In genomic region chr4:177309525-177310371, GRCh38 we compare ENCODE assay signal across 8 cellular contexts. TPM values are rescaled to one million over a fixed set of nuclear protein-coding genes. Genes with fewer than 3 reads are reported as not detected.
A peak's percentile ranks its signal among the peaks of the same experiment; 100 is the strongest.
DNase-seq lines count a peak whose midpoint lies in the region; ATAC-seq and TF ChIP-seq lines count a peak whose summit lies in the region.

A gene with protein sequence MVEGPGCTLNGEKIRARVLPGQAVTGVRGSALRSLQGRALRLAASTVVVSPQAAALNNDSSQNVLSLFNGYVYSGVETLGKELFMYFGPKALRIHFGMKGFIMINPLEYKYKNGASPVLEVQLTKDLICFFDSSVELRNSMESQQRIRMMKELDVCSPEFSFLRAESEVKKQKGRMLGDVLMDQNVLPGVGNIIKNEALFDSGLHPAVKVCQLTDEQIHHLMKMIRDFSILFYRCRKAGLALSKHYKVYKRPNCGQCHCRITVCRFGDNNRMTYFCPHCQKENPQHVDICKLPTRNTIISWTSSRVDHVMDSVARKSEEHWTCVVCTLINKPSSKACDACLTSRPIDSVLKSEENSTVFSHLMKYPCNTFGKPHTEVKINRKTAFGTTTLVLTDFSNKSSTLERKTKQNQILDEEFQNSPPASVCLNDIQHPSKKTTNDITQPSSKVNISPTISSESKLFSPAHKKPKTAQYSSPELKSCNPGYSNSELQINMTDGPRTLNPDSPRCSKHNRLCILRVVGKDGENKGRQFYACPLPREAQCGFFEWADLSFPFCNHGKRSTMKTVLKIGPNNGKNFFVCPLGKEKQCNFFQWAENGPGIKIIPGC (plus strand): TSS chr4:177309874. CDS start chr4:177309954, 80 bp downstream.

- H4K20me1 ChIP-seq in fibroblast of lung (ENCODE audit: control insufficient read depth, extremely low read depth, insufficient read depth, low read length), result no peaks in the 10 kb centered on the region

- H3K9me3 Mint-ChIP-seq in activated T-cell treated with anti-CD3 and anti-CD28 coated beads, Interleukin-2, amount 50 U/mL, for 4 hours, result no peaks in the 10 kb centered on the region
- H3K9me3 Mint-ChIP-seq in naive thymus-derived CD8-positive, alpha-beta T cell, result no peaks in the 10 kb centered on the region
- no peaks in the 10 kb centered on the region for H3K9me3 Mint-ChIP-seq in stimulated activated naive B cell treated with anti-CD40 and anti-IgM and Interleukin-4, amounts not matched to agents 10 μg/mL and 1 μg/mL and 100 μg/mL, for 72 hours

- peak within 1 kb of the TSS; percentile 90 for H3K4me3 Mint-ChIP-seq in activated T-cell treated with anti-CD3 and anti-CD28 coated beads, Interleukin-2, amount 50 U/mL, for 4 hours
- peak within 1 kb of the TSS; percentile 83 to 93 (median 88) for H3K4me3 Mint-ChIP-seq in naive thymus-derived CD8-positive, alpha-beta T cell
- peak within 1 kb of the TSS; percentile 90 to 98 for H3K4me3 Mint-ChIP-seq in stimulated activated naive B cell treated with anti-CD40 and anti-IgM and Interleukin-4, amounts not matched to agents 10 μg/mL and 1 μg/mL and 100 μg/mL, for 72 hours

- peak within 1 kb of the TSS; percentile 2 to 91 (median 83) for H3K27ac Mint-ChIP-seq in naive thymus-derived CD8-positive, alpha-beta T cell
- peak within 1 kb of the TSS; percentile 92 for H3K27ac Mint-ChIP-seq in stimulated activated naive B cell treated with anti-CD40 and anti-IgM and Interleukin-4, amounts not matched to agents 10 μg/mL and 1 μg/mL and 100 μg/mL, for 72 hours

- peak within 1 kb of the TSS; percentile 94 for H3K4me2 ChIP-seq in fibroblast of lung (ENCODE audit: extremely low read depth, insufficient read depth, low read length)

- BruUV-seq in Panc1 (replicated peaks; lab: Mats Ljungman, UMichigan), result no TSS peak

- H3K27ac ChIP-seq in Panc1 (ENCODE audit: low read length) (peak within 1 kb of the TSS; percentile 84), fibroblast of lung (ENCODE audit: insufficient read depth, low read length) (peak within 1 kb of the TSS; percentile 51)

- H3K9me3 ChIP-seq in Panc1 (ENCODE audit: control insufficient read depth, insufficient read depth, low read depth, low read length) (no peaks in the 10 kb centered on the region), fibroblast of lung (ENCODE audit: control insufficient read depth, insufficient read depth, low read depth, low read length) (no peaks in the 10 kb centered on the region)

- no peaks in the 10 kb centered on the region for H3K36me3 Mint-ChIP-seq in activated T-cell treated with anti-CD3 and anti-CD28 coated beads, Interleukin-2, amount 50 U/mL, for 4 hours (ENCODE audit: insufficient read depth)
- no peaks in the 10 kb centered on the region for H3K36me3 Mint-ChIP-seq in naive thymus-derived CD8-positive, alpha-beta T cell
- H3K36me3 Mint-ChIP-seq in stimulated activated naive B cell treated with anti-CD40 and anti-IgM and Interleukin-4, amounts not matched to agents 10 μg/mL and 1 μg/mL and 100 μg/mL, for 72 hours, result peaks cover 0 to 1% of the 10 kb centered on the region in 2 donors

- intact Hi-C loops in Panc1 (cut with micrococcal nuclease; ENCODE audit: unreplicated experiment), result no loop called here

- H3K27me3 ChIP-seq in Panc1 (ENCODE audit: control insufficient read depth, insufficient read depth, low read length) (no peaks in the 10 kb centered on the region), fibroblast of lung (ENCODE audit: control insufficient read depth, insufficient read depth, low read length) (no peaks in the 10 kb centered on the region)

- H3K9ac ChIP-seq in fibroblast of lung (ENCODE audit: insufficient read depth, low read length), result peak within 1 kb of the TSS; percentile 48

- H3K4me3 ChIP-seq in Panc1 (ENCODE audit: low read depth in 2 of 2, low read length in 2 of 2), result peak within 1 kb of the TSS; percentile 80 to 82
- H3K4me3 ChIP-seq in fibroblast of lung (replicated peaks in 1 of 4; ENCODE audit: control extremely low read depth in 1 of 4, insufficient read depth in 1 of 4, low read depth in 3 of 4, low read length in 4 of 4), result peak within 1 kb of the TSS; percentile 89 to 97 (median 92)

- ATAC-seq in GM21723 (IDR thresholded peaks at IDR 0.05; ENCODE audit: unreplicated experiment), result peak; percentile 93
- ATAC-seq in Panc1, result peak; percentile 98
- peak; percentile 84 to 91 for ATAC-seq in activated T-cell treated with anti-CD3 and anti-CD28 coated beads, Interleukin-2, amount 50 U/mL, for 4 hours
- ATAC-seq in naive thymus-derived CD8-positive, alpha-beta T cell, result peak; percentile 88 to 91
- peak; percentile 90 to 91 for ATAC-seq in stimulated activated naive B cell treated with anti-CD40 and anti-IgM and Interleukin-4, amounts not matched to agents 10 μg/mL and 1 μg/mL and 100 μg/mL, for 72 hours (replicated peaks)

- peaks cover 18% of the 10 kb centered on the region for H3K4me1 Mint-ChIP-seq in activated T-cell treated with anti-CD3 and anti-CD28 coated beads, Interleukin-2, amount 50 U/mL, for 4 hours (ENCODE audit: low read depth)
- peaks cover 1 to 24% (median 15%) of the 10 kb centered on the region in 4 donors for H3K4me1 Mint-ChIP-seq in naive thymus-derived CD8-positive, alpha-beta T cell
- H3K4me1 Mint-ChIP-seq in stimulated activated naive B cell treated with anti-CD40 and anti-IgM and Interleukin-4, amounts not matched to agents 10 μg/mL and 1 μg/mL and 100 μg/mL, for 72 hours, result peaks cover 9 to 10% of the 10 kb centered on the region in 2 donors

- H3K79me2 ChIP-seq in fibroblast of lung (ENCODE audit: control insufficient read depth, insufficient read depth, low read length), result peaks cover 25% of the 10 kb centered on the region

- H3K4me1 ChIP-seq in Panc1 (ENCODE audit: control insufficient read depth, insufficient read depth, low read length), result peaks cover 5% of the 10 kb centered on the region; the same call in 1 of the 2 replicates
- peaks cover 6% of the 10 kb centered on the region for H3K4me1 ChIP-seq in fibroblast of lung (ENCODE audit: control insufficient read depth, extremely low read depth, insufficient read depth, low read length)

- POLR2A ChIA-PET in Panc1 (lab: Charles Lee), result interaction anchor here (0.6 kb wide), 1 partner anchor 250 kb away, joined by 3 read pairs; no protein-coding TSS in a partner anchor
- POLR2A ChIA-PET in naive thymus-derived CD8-positive, alpha-beta T cell (lab: Charles Lee), result interaction anchor here (1.0 to 2.8 kb wide), 3 partner anchors 12 to 132 kb away, joined by 3 to 13 read pairs (median 4); partner anchors contain the start of gene AGA

- H2AFZ ChIP-seq in fibroblast of lung (ENCODE audit: low read length), result peak within 1 kb of the TSS; percentile 91

- no peak for TF ChIP-seq CTCF in Panc1 (IDR thresholded peaks at IDR 0.05)
- TF ChIP-seq CTCF in fibroblast of lung (conservative IDR thresholded peaks at IDR 0.05 in 1 of 2, IDR thresholded peaks at IDR 0.05 in 1 of 2; ENCODE audit: low read depth in 1 of 2, low read length in 2 of 2), result no peak

- no peaks in the 10 kb centered on the region for H3K27me3 Mint-ChIP-seq in activated T-cell treated with anti-CD3 and anti-CD28 coated beads, Interleukin-2, amount 50 U/mL, for 4 hours (ENCODE audit: low read depth)
- peaks cover 0 to 3% (median 0%) of the 10 kb centered on the region in 5 donors for H3K27me3 Mint-ChIP-seq in naive thymus-derived CD8-positive, alpha-beta T cell
- no peaks in the 10 kb centered on the region for H3K27me3 Mint-ChIP-seq in stimulated activated naive B cell treated with anti-CD40 and anti-IgM and Interleukin-4, amounts not matched to agents 10 μg/mL and 1 μg/mL and 100 μg/mL, for 72 hours

- CTCF ChIA-PET in Panc1 (lab: Charles Lee), result no interaction called here

- peak; percentile 40 for DNase-seq in DMS79 (lab: John Stamatoyannopoulos, UW)
- DNase-seq in KBM-7, result peak; percentile 91
- DNase-seq in Panc1 (ENCODE audit: low read depth, low spot score), result peak; percentile 51
- DNase-seq in activated T-cell treated with anti-CD3 and anti-CD28 coated beads, Interleukin-2, amount 50 U/mL, for 4 hours, result peak; percentile 94
- peak; percentile 75 to 89 for DNase-seq in fibroblast of lung (ENCODE audit: low read depth in 2 of 2)
- DNase-seq in naive thymus-derived CD8-positive, alpha-beta T cell, result peak; percentile 83 to 96 (median 92)
- DNase-seq in stimulated activated naive B cell treated with anti-CD40 and anti-IgM and Interleukin-4, amounts not matched to agents 10 μg/mL and 1 μg/mL and 100 μg/mL, for 72 hours, result peak; percentile 78

- peaks cover 6% of the 10 kb centered on the region; the same call in 1 of the 2 replicates for H3K36me3 ChIP-seq in Panc1 (ENCODE audit: control insufficient read depth, insufficient read depth, low read length)
- no peaks in the 10 kb centered on the region for H3K36me3 ChIP-seq in fibroblast of lung (ENCODE audit: control insufficient read depth, insufficient read depth, low read length)

- in situ Hi-C loops in KBM-7 (cut with MboI; ENCODE audit: low pct_unique_long_range_greater_than_20kb, low sequenced_read_pairs) (no loop called here), Panc1 (cut with HindIII; ENCODE audit: low pct_unique_long_range_greater_than_20kb, low sequenced_read_pairs) (no loop called here)

RNA-seq across cellular contexts. Expression of the gene that starts here (rescaled TPM):
- 8.9 TPM for total RNA-seq in Panc1 (2021; ENCODE audit: unreplicated experiment)
- 1.5 TPM for polyA plus RNA-seq in Panc1 (2012; ENCODE audit: insufficient read length)
- 1 to 10 TPM in 1 of 3 donors, under 1 TPM in 2; 0.58 to 1.2 (median 0.79) TPM for total RNA-seq in activated T-cell treated with anti-CD3 and anti-CD28 coated beads, Interleukin-2, amount 50 U/mL, for 4 hours
- total RNA-seq in fibroblast of lung, result 2.3 and 4.5 TPM in 2 replicates
- 5.2 and 10.6 TPM in 2 replicates for polyA plus RNA-seq in fibroblast of lung
- polyA plus RNA-seq in fibroblast of lung (2012), result 2.4 and 5.4 TPM in 2 replicates
- polyA minus RNA-seq in fibroblast of lung (ENCODE audit: low replicate concordance), result 1.3 TPM in 1 of 2 replicates, not detected in the other
- not detected for total RNA-seq in naive thymus-derived CD8-positive, alpha-beta T cell
- polyA plus RNA-seq in naive thymus-derived CD8-positive, alpha-beta T cell, result not detected

Comparison
In these comparisons a context has a peak if more than half of its experiments do, and no peak if none do; other contexts are left out.
1. Peak in every context shown above with its lines: DNase-seq, ATAC-seq, H3K4me3 ChIP-seq and H3K27ac ChIP-seq.
2. Peak in DNase-seq and ATAC-seq in naive thymus-derived CD8-positive, alpha-beta T cell; RNA of the gene not detected or under 1 TPM.
3. DNase-seq: peak in every context shown above with its lines; median percentile 94 in activated T-cell treated with anti-CD3 and anti-CD28 coated beads, Interleukin-2, amount 50 U/mL, for 4 hours; 92 in naive thymus-derived CD8-positive, alpha-beta T cell; 91 in KBM-7; 82 in fibroblast of lung; 78 in stimulated activated naive B cell treated with anti-CD40 and anti-IgM and Interleukin-4, amounts not matched to agents 10 μg/mL and 1 μg/mL and 100 μg/mL, for 72 hours; 51 in Panc1; 40 in DMS79.